In genomic region chr22:37362618-37363017, GRCh38 we compare ENCODE assay signal across 19 cellular contexts.
"Had no signal": no experiment of that assay in that cellular context is flagged by ENCODE, and none has a peak within 500 bp of the region (broad histone marks: within the 10 kb centered on the region; RNA-seq: fewer than 3 reads in every experiment).

No MANE protein-coding gene starts in this region.

- H3K4me1 ChIP-seq: adrenal gland, sigmoid colon, upper lobe of left lung had no signal

- H3K4me3 ChIP-seq: adrenal gland, sigmoid colon, thoracic aorta, upper lobe of left lung had no signal

- H3K36me3 Mint-ChIP-seq: activated naive CD4-positive, alpha-beta T cell treated with anti-CD3 and anti-CD28 coated beads, Interleukin-2, amount 50 U/mL, for 24 hours; immature natural killer cell; naive thymus-derived CD8-positive, alpha-beta T cell; stimulated activated memory B cell treated with anti-CD40 and anti-IgM and Interleukin-4, amounts not matched to agents 10 μg/mL and 1 μg/mL and 100 μg/mL, for 72 hours had no signal

- H3K4me3 Mint-ChIP-seq: activated naive CD4-positive, alpha-beta T cell treated with anti-CD3 and anti-CD28 coated beads, Interleukin-2, amount 50 U/mL, for 24 hours; activated T-cell treated with anti-CD3 and anti-CD28 coated beads, Interleukin-2, amount 50 U/mL, for 72 hours; endodermal cell; immature natural killer cell; naive thymus-derived CD8-positive, alpha-beta T cell; stimulated activated memory B cell treated with anti-CD40 and anti-IgM and Interleukin-4, amounts not matched to agents 10 μg/mL and 1 μg/mL and 100 μg/mL, for 72 hours had no signal

- DNase-seq: activated CD4-positive, alpha-beta T cell treated with anti-CD3 and anti-CD28 coated beads for 1 hour; activated CD4-positive, alpha-beta T cell treated with anti-CD3 and anti-CD28 coated beads, Interleukin-2, amount 50 U/mL, for 4 hours; activated effector memory CD4-positive, alpha-beta T cell treated with anti-CD3 and anti-CD28 coated beads, Interleukin-2, amount 50 U/mL, for 16 hours; activated T-cell treated with anti-CD3 and anti-CD28 coated beads, Interleukin-2, amount 50 U/mL, for 72 hours; adrenal gland; caudate nucleus; endodermal cell; immature natural killer cell; kidney glomerular epithelial cell; naive thymus-derived CD8-positive, alpha-beta T cell; sigmoid colon; stimulated activated CD4-positive, alpha-beta T cell treated with anti-CD3 and anti-CD28 coated beads, Interleukin-4, amount 100 ng/mL, for 24 hours; SW 1271; T-helper 2 cell; upper lobe of left lung had no signal

- H3K4me1 Mint-ChIP-seq: immature natural killer cell had no signal

- H3K36me3 ChIP-seq: adrenal gland, sigmoid colon, thoracic aorta, upper lobe of left lung had no signal

- H3K27ac ChIP-seq: adrenal gland, sigmoid colon, thoracic aorta, upper lobe of left lung, VCaP had no signal

- H3K27me3 Mint-ChIP-seq: activated naive CD4-positive, alpha-beta T cell treated with anti-CD3 and anti-CD28 coated beads, Interleukin-2, amount 50 U/mL, for 24 hours; naive thymus-derived CD8-positive, alpha-beta T cell had no signal

- H3K27ac Mint-ChIP-seq: activated naive CD4-positive, alpha-beta T cell treated with anti-CD3 and anti-CD28 coated beads, Interleukin-2, amount 50 U/mL, for 24 hours; activated T-cell treated with anti-CD3 and anti-CD28 coated beads, Interleukin-2, amount 50 U/mL, for 72 hours; endodermal cell; immature natural killer cell; stimulated activated memory B cell treated with anti-CD40 and anti-IgM and Interleukin-4, amounts not matched to agents 10 μg/mL and 1 μg/mL and 100 μg/mL, for 72 hours had no signal

- H3K9me3 Mint-ChIP-seq: activated naive CD4-positive, alpha-beta T cell treated with anti-CD3 and anti-CD28 coated beads, Interleukin-2, amount 50 U/mL, for 24 hours; activated T-cell treated with anti-CD3 and anti-CD28 coated beads, Interleukin-2, amount 50 U/mL, for 72 hours; endodermal cell; immature natural killer cell; naive thymus-derived CD8-positive, alpha-beta T cell; stimulated activated memory B cell treated with anti-CD40 and anti-IgM and Interleukin-4, amounts not matched to agents 10 μg/mL and 1 μg/mL and 100 μg/mL, for 72 hours had no signal

- H3K9me3 ChIP-seq: adrenal gland, sigmoid colon, thoracic aorta, upper lobe of left lung had no signal

- H3K27me3 ChIP-seq: adrenal gland, upper lobe of left lung had no signal

- ATAC-seq: activated T-cell treated with anti-CD3 and anti-CD28 coated beads, Interleukin-2, amount 50 U/mL, for 72 hours; naive thymus-derived CD8-positive, alpha-beta T cell; stimulated activated memory B cell treated with anti-CD40 and anti-IgM and Interleukin-4, amounts not matched to agents 10 μg/mL and 1 μg/mL and 100 μg/mL, for 72 hours had no signal
